ENCODE assay signal across 8 cellular contexts in genomic region chr1:27527857-27528700, GRCh38. TPM values are rescaled to one million over a fixed set of nuclear protein-coding genes. Genes with fewer than 3 reads are reported as not detected.
A peak's percentile ranks its signal among the peaks of the same experiment; 100 is the strongest.
DNase-seq lines count a peak whose midpoint lies in the region; ATAC-seq, FAIRE-seq and TF ChIP-seq lines count a peak whose summit lies in the region.

No MANE protein-coding gene starts in this region.

- H3K27me3 ChIP-seq in SU-DHL-6 (ENCODE audit: low read length) (no peaks in the 10 kb centered on the region), GM12878 (replicated peaks in 1 of 2; ENCODE audit: control insufficient read depth in 2 of 2, insufficient read depth in 2 of 2, low read length in 1 of 2) (no peaks in the 10 kb centered on the region), iPS-20b (ENCODE audit: insufficient read depth, low read length) (peaks cover 7% of the 10 kb centered on the region; the same call in 1 of the 2 replicates), skeletal muscle tissue (ENCODE audit: control insufficient read depth in 3 of 3, insufficient read depth in 3 of 3, low read length in 3 of 3) (no peaks in the 10 kb centered on the region)

- 8% methylated on average over 41 of the region's 74 CpGs for WGBS in GM12878 (ENCODE audit: insufficient coverage, insufficient replicate concordance, low lambda C conversion rate, missing lambda C conversion rate)

- H3K79me2 ChIP-seq in SU-DHL-6 (ENCODE audit: insufficient read depth, low read length) (no peaks in the 10 kb centered on the region), GM12878 (ENCODE audit: control insufficient read depth, insufficient read depth, low read length) (peaks cover 4% of the 10 kb centered on the region; the same call in 1 of the 2 replicates)

- RAD21 ChIA-PET in GM12878 (lab: Charles Lee; ENCODE audit: unreplicated experiment), result interaction anchor here (1.2 to 3.6 kb wide), 4 partner anchors 28 to 112 kb away, joined by 3 to 23 read pairs (median 8); partner anchors contain the start of gene WASF2

- no peak for TF ChIP-seq RAD21 in GM12878 (IDR thresholded peaks at IDR 0.05; ENCODE audit: insufficient read depth, low read depth, low read length)

- H3K4me1 ChIP-seq in GM12878 (ENCODE audit: control insufficient read depth, insufficient read depth, low read length) (peaks cover 34% of the 10 kb centered on the region), iPS-20b (ENCODE audit: insufficient read depth, low read length) (peaks cover 41% of the 10 kb centered on the region), skeletal muscle tissue (ENCODE audit: control insufficient read depth in 3 of 3, insufficient read depth in 3 of 3, low read length in 3 of 3) (peaks cover 63 to 70% (median 65%) of the 10 kb centered on the region in 3 donors)

- no TSS peak for BruUV-seq in GM12878 (replicated peaks; lab: Mats Ljungman, UMichigan)

- peaks cover 15% of the 10 kb centered on the region for H3F3A ChIP-seq in SU-DHL-6 (ENCODE audit: insufficient read depth)

- no peak for FAIRE-seq in GM12878 (lab: Jason Lieb, UNC)

- ATAC-seq in GM12878 (peak; percentile 71), HG02970 (IDR thresholded peaks at IDR 0.05; ENCODE audit: low FRiP score, unreplicated experiment) (no peak)

- no peak for TF ChIP-seq CTCF in SU-DHL-6 (IDR thresholded peaks at IDR 0.05; ENCODE audit: insufficient read depth, low read length, poor library complexity, severe bottlenecking)
- no peak; a peak in 1 of 6 replicates for TF ChIP-seq CTCF in GM12878 (IDR thresholded peaks at IDR 0.05 in 2 of 3, conservative IDR thresholded peaks at IDR 0.05 in 1 of 3; ENCODE audit: control insufficient read depth in 2 of 3, extremely low read depth in 1 of 3, insufficient read depth in 1 of 3, low read depth in 3 of 3, low read length in 3 of 3)

- intact Hi-C loops in GM12878 (cut with micrococcal nuclease; ENCODE audit: unreplicated experiment), result no loop called here

- TF ChIP-seq POLR2A in GM12878 (IDR thresholded peaks at IDR 0.05; ENCODE audit: low read depth, low read length), result no peak

- H3K9me3 ChIP-seq in SU-DHL-6 (ENCODE audit: insufficient read depth, low read length) (no peaks in the 10 kb centered on the region), GM12878 (replicated peaks; ENCODE audit: control insufficient read depth, insufficient read depth, low read length) (no peaks in the 10 kb centered on the region), iPS-20b (ENCODE audit: insufficient read depth, low read depth, low read length) (no peaks in the 10 kb centered on the region), skeletal muscle tissue (ENCODE audit: control insufficient read depth in 3 of 3, low read length in 3 of 3) (no peaks in the 10 kb centered on the region)

- H3K27ac ChIP-seq in SU-DHL-6 (ENCODE audit: low read depth, low read length) (peak overlapping the region; percentile 79), GM12878 (ENCODE audit: control insufficient read depth, insufficient read depth) (no peak overlapping the region), iPS-20b (ENCODE audit: low read length) (no peak overlapping the region), skeletal muscle tissue (ENCODE audit: low read depth, low read length) (peak overlapping the region; percentile 93)

- H3K4me3 ChIP-seq in SU-DHL-6 (ENCODE audit: insufficient read depth, low read length, poor library complexity, severe bottlenecking), result peak overlapping the region; percentile 9
- peak overlapping the region; percentile 65 for H3K4me3 ChIP-seq in GM12878
- peak overlapping the region; percentile 73 for H3K4me3 ChIP-seq in iPS-20b (ENCODE audit: low read length)
- H3K4me3 ChIP-seq in skeletal muscle tissue (ENCODE audit: low read length in 3 of 3), result peak overlapping the region; percentile 75 to 83 (median 77)

- CTCF ChIA-PET in GM12878 (lab: Yijun Ruan, JAX), result interaction anchor here (0.6 kb wide), 1 partner anchor 31 kb away, joined by 3 read pairs; no protein-coding TSS in a partner anchor

- in situ Hi-C loops in GM12878 (cut with MboI), result no loop called here

- POLR2A ChIA-PET in GM12878 (lab: Charles Lee), result interaction anchor here (0.6 to 1.5 kb wide), 4 partner anchors 30 to 91 kb away, joined by 3 to 5 read pairs (median 4); no protein-coding TSS in a partner anchor

- no peaks in the 10 kb centered on the region for H3K9me2 ChIP-seq in SU-DHL-6 (replicated peaks; ENCODE audit: insufficient read depth, low read length)

- H3K4me2 ChIP-seq in SU-DHL-6 (ENCODE audit: low read depth, low read length, poor library complexity, severe bottlenecking) (peak overlapping the region; percentile 62), GM12878 (ENCODE audit: control insufficient read depth, insufficient read depth) (peak overlapping the region; percentile 97)

- H2AFZ ChIP-seq in SU-DHL-6 (ENCODE audit: low read depth, low read length, severe bottlenecking), result no peak overlapping the region
- peak overlapping the region; percentile 49 for H2AFZ ChIP-seq in GM12878 (ENCODE audit: control insufficient read depth, low read depth, low read length)

- DNase-seq in Ammon's horn (ENCODE audit: low spot score) (peak; percentile 67), HT-29 (ENCODE audit: low spot score) (peak; percentile 85), GM12878 (ENCODE audit: low read depth, low spot score) (no peak), epidermal melanocyte (ENCODE audit: insufficient read length, low spot score) (no peak)

- TF ChIP-seq EP300 in GM12878 (IDR thresholded peaks at IDR 0.05; ENCODE audit: borderline replicate concordance in 1 of 2, control insufficient read depth in 1 of 2, low read depth in 2 of 2, low read length in 2 of 2), result no peak

- H4K20me1 ChIP-seq in SU-DHL-6 (ENCODE audit: low read depth, low read length), result no peaks in the 10 kb centered on the region
- no peaks in the 10 kb centered on the region for H4K20me1 ChIP-seq in GM12878 (ENCODE audit: control insufficient read depth, insufficient read depth)

- peak overlapping the region; percentile 48 for H3K9ac ChIP-seq in SU-DHL-6 (ENCODE audit: low read length)
- H3K9ac ChIP-seq in GM12878 (ENCODE audit: control insufficient read depth, insufficient read depth, low read length), result peak overlapping the region; percentile 28; the same call in 1 of the 2 replicates
- H3K9ac ChIP-seq in iPS-20b (ENCODE audit: low read depth, low read length), result peak overlapping the region; percentile 67; the same call in 1 of the 2 replicates
- peak overlapping the region; percentile 87 to 93 (median 90) for H3K9ac ChIP-seq in skeletal muscle tissue (ENCODE audit: low read depth in 1 of 3, low read length in 3 of 3)

- SMC1A ChIA-PET in GM12878 (lab: Charles Lee; ENCODE audit: uncharacterized antibody, unreplicated experiment), result no interaction called here

- no peaks in the 10 kb centered on the region for H3K36me3 ChIP-seq in SU-DHL-6 (ENCODE audit: low read length)
- H3K36me3 ChIP-seq in GM12878 (ENCODE audit: control insufficient read depth in 2 of 2, insufficient read depth in 2 of 2, low read length in 1 of 2), result no peaks in the 10 kb centered on the region
- H3K36me3 ChIP-seq in iPS-20b (ENCODE audit: insufficient read depth, low read depth, low read length), result no peaks in the 10 kb centered on the region
- H3K36me3 ChIP-seq in skeletal muscle tissue (ENCODE audit: control insufficient read depth in 3 of 3, insufficient read depth in 3 of 3, low read length in 3 of 3), result peaks cover 0 to 5% (median 0%) of the 10 kb centered on the region in 3 donors

TF ChIP-seq in GM12878, 131 proteins besides CTCF, POLR2A, EP300 and RAD21 (continues in another document):
- TF ChIP-seq FOS (IDR thresholded peaks at IDR 0.05; ENCODE audit: borderline replicate concordance, extremely low read depth, insufficient read length) (no peak), ZNF384 (IDR thresholded peaks at IDR 0.05; ENCODE audit: borderline replicate concordance, low read depth, low read length) (no peak), HDAC6 (IDR thresholded peaks at IDR 0.05; ENCODE audit: unreplicated experiment) (peak; percentile 90), E2F4 (IDR thresholded peaks at IDR 0.05; ENCODE audit: low read depth, low read length) (no peak), RB1 (IDR thresholded peaks at IDR 0.05; ENCODE audit: borderline replicate concordance) (0 out of 2 replicates have a peak, but pooled peaks have one; percentile 59), FOXK2 (IDR thresholded peaks at IDR 0.05) (no peak)

RNA-seq across cellular contexts. Expression of gene WASF2, which starts 38.1 kb away (rescaled TPM):
- total RNA-seq in HT-29 (2014; rRNA removed; shearing (Covaris generic)), result 21.5 and 23.9 TPM in 2 replicates
- total RNA-seq in GM12878 (2013; cell fraction: nucleolus; rRNA removed), result 39.0 and 40.1 TPM in 2 replicates
- total RNA-seq in GM12878 (2014; rRNA removed), result 13.5 and 15.6 TPM in 2 replicates
- 18.4 TPM in 2 replicates for total RNA-seq in GM12878 (2014; rRNA removed; fragmentation: Illumina TruSeq; extraction: Trizol)
- 111 and 112 TPM in 2 replicates for total RNA-seq in GM12878 (2021)
- 40.7 TPM for polyA plus RNA-seq in GM12878 (2011; ENCODE audit: low read depth)
- polyA plus RNA-seq in GM12878 (2011; rRNA removed), result 20.9 and 40.8 TPM in 2 replicates
- polyA plus RNA-seq in GM12878 (2011; cell fraction: cytosol; rRNA removed), result 28.5 and 41.3 TPM in 2 replicates
- polyA plus RNA-seq in GM12878 (2011; cell fraction: nucleus; rRNA removed), result 41.7 and 42.5 TPM in 2 replicates
- polyA plus RNA-seq in GM12878 (2012), result 65.1 and 69.9 TPM in 2 replicates
- polyA plus RNA-seq in GM12878 (2014; fragmentation: Illumina TruSeq; extraction: Trizol), result 67.6 and 74.8 TPM in 2 replicates
- 1 to 10 TPM; 7.0 to 9.3 TPM for polyA plus RNA-seq in GM12878 (2014; fragmentation: Nextera tagmentation; extraction: Ambion mirVana)
- polyA plus RNA-seq in GM12878 (2014; rRNA removed), result 33.4 and 43.0 TPM in 2 replicates
- 100 to 1,000 TPM in 1 of 2 experiments, 10 to 100 TPM in 1; 98.6 to 103 TPM for polyA plus RNA-seq in GM12878 (2016; fragmentation: Nextera tagmentation; extraction: Ambion mirVana)
- polyA minus RNA-seq in GM12878 (2011; rRNA and poly(A)+ RNA removed), result 39.4 and 44.4 TPM in 2 replicates
- polyA minus RNA-seq in GM12878 (2011; cell fraction: cytosol; rRNA and poly(A)+ RNA removed), result 24.8 and 27.0 TPM in 2 replicates
- 14.0 and 24.9 TPM in 2 replicates for polyA minus RNA-seq in GM12878 (2011; cell fraction: nucleus; rRNA and poly(A)+ RNA removed)
- total RNA-seq in skeletal muscle tissue, result 25.6 TPM

Comparison
In these comparisons a context has a peak if more than half of its experiments do, and no peak if none do; other contexts are left out.
1. DNase-seq: peak in Ammon's horn (single experiment) and HT-29 (single experiment); none in GM12878 (single experiment) and epidermal melanocyte (single experiment).
2. H3K27ac ChIP-seq: peak in SU-DHL-6 (single experiment) and skeletal muscle tissue (single experiment); none in GM12878 (single experiment) and iPS-20b (single experiment).
3. H3K4me3 ChIP-seq: peak in every context shown above with its lines; median percentile 77 in skeletal muscle tissue; 73 in iPS-20b; 65 in GM12878; 9 in SU-DHL-6.
4. H3K9ac ChIP-seq: peak in every context shown above with its lines; median percentile 90 in skeletal muscle tissue; 67 in iPS-20b; 48 in SU-DHL-6; 28 in GM12878.